1 cellular context compared by ENCODE assay signal in genomic region chr4:89056953-89057398, GRCh38.
TF ChIP-seq lines count a peak whose summit lies in the region.

FAM13A (minus strand) TSS chr4:89057185; CDS start chr4:89056964, 221 bp downstream.

TF ChIP-seq in HCT116, 20 proteins besides CTCF, POLR2A, EP300 and RAD21 (continued from another document):
- no peak for TF ChIP-seq REST (IDR thresholded peaks at IDR 0.05; ENCODE audit: low read depth)
- no peak for TF ChIP-seq SRF (IDR thresholded peaks at IDR 0.05; ENCODE audit: low read depth)
- TF ChIP-seq ZNF274 (IDR thresholded peaks at IDR 0.05; ENCODE audit: low read depth, low read length): no peak
- TF ChIP-seq POLR2AphosphoS5 (IDR thresholded peaks at IDR 0.05; ENCODE audit: low read depth, low read length): peak; percentile 85
- no peak for TF ChIP-seq SP1 (IDR thresholded peaks at IDR 0.05; ENCODE audit: low read depth)
- TF ChIP-seq ELF1 (IDR thresholded peaks at IDR 0.05; ENCODE audit: borderline replicate concordance, low read depth): no peak
